ENCODE assay signal across 10 cellular contexts in genomic region chr7:3955751-3956696, GRCh38.
DNase-seq lines count a peak whose midpoint lies in the region; ATAC-seq and TF ChIP-seq lines count a peak whose summit lies in the region.
"Had no signal": no experiment of that assay in that cellular context is flagged by ENCODE, and none has a peak within 500 bp of the region (broad histone marks: within the 10 kb centered on the region; RNA-seq: fewer than 3 reads in every experiment).

No MANE protein-coding gene starts in this region.

- intact Hi-C loops in left cardiac atrium (cut with DNase I) = no loop called here

- H3K27ac Mint-ChIP-seq in activated T-cell treated with anti-CD3 and anti-CD28 coated beads, Interleukin-2, amount 50 U/mL, for 72 hours = no peak overlapping the region
- H3K27ac Mint-ChIP-seq in brain (peak overlapping the region in 3 of 5 experiments; percentile 66 to 82 (median 73)), chondrocyte (ENCODE audit: unreplicated experiment) (no peak overlapping the region)
- H3K27ac Mint-ChIP-seq in stimulated activated naive CD8-positive, alpha-beta T cell treated with anti-CD3 and anti-CD28 coated beads, Interleukin-15, Interleukin-2, amounts not matched to agents 100 ng/mL and 50 ng/mL, for 24 hours = peak overlapping the region; percentile 52
- H3K27ac Mint-ChIP-seq: T-helper 1 cell treated with Interleukin-12 subunit alpha and Interleukin-12 subunit beta and Interleukin-4 antibody, amounts not matched to agents 30 μg/mL and 1 μg/mL, for 36 hours had no signal

- peaks cover 12% of the 10 kb centered on the region for H3K4me1 Mint-ChIP-seq in activated T-cell treated with anti-CD3 and anti-CD28 coated beads, Interleukin-2, amount 50 U/mL, for 72 hours (ENCODE audit: low read depth)
- peaks cover 37% of the 10 kb centered on the region for H3K4me1 Mint-ChIP-seq in brain
- peaks cover 5% of the 10 kb centered on the region for H3K4me1 Mint-ChIP-seq in stimulated activated naive CD8-positive, alpha-beta T cell treated with anti-CD3 and anti-CD28 coated beads, Interleukin-15, Interleukin-2, amounts not matched to agents 100 ng/mL and 50 ng/mL, for 24 hours (ENCODE audit: low read depth)
- peaks cover 10% of the 10 kb centered on the region for H3K4me1 Mint-ChIP-seq in chondrocyte (ENCODE audit: low read depth)

- H3K4me3 Mint-ChIP-seq in activated T-cell treated with anti-CD3 and anti-CD28 coated beads, Interleukin-2, amount 50 U/mL, for 72 hours = no peak overlapping the region
- no peak overlapping the region for H3K4me3 Mint-ChIP-seq in brain
- H3K4me3 Mint-ChIP-seq in stimulated activated naive CD8-positive, alpha-beta T cell treated with anti-CD3 and anti-CD28 coated beads, Interleukin-15, Interleukin-2, amounts not matched to agents 100 ng/mL and 50 ng/mL, for 24 hours = no peak overlapping the region
- no peak overlapping the region for H3K4me3 Mint-ChIP-seq in chondrocyte (ENCODE audit: unreplicated experiment)
- H3K4me3 Mint-ChIP-seq: T-helper 1 cell treated with Interleukin-12 subunit alpha and Interleukin-12 subunit beta and Interleukin-4 antibody, amounts not matched to agents 30 μg/mL and 1 μg/mL, for 36 hours had no signal

- ATAC-seq in activated T-cell treated with anti-CD3 and anti-CD28 coated beads, Interleukin-2, amount 50 U/mL, for 72 hours (replicated peaks in 1 of 2) = peak; percentile 88 to 93
- peak; percentile 72 for ATAC-seq in HG03439 (IDR thresholded peaks at IDR 0.05; ENCODE audit: unreplicated experiment)
- no peak for ATAC-seq in left cardiac atrium

- H3K9me3 Mint-ChIP-seq in activated T-cell treated with anti-CD3 and anti-CD28 coated beads, Interleukin-2, amount 50 U/mL, for 72 hours = no peaks in the 10 kb centered on the region
- peaks cover 0 to 5% (median 3%) of the 10 kb centered on the region in 5 experiments for H3K9me3 Mint-ChIP-seq in brain
- H3K9me3 Mint-ChIP-seq in stimulated activated naive CD8-positive, alpha-beta T cell treated with anti-CD3 and anti-CD28 coated beads, Interleukin-15, Interleukin-2, amounts not matched to agents 100 ng/mL and 50 ng/mL, for 24 hours = no peaks in the 10 kb centered on the region
- peaks cover under 1% of the 10 kb centered on the region for H3K9me3 Mint-ChIP-seq in chondrocyte (ENCODE audit: low read depth)
- H3K9me3 Mint-ChIP-seq: T-helper 1 cell treated with Interleukin-12 subunit alpha and Interleukin-12 subunit beta and Interleukin-4 antibody, amounts not matched to agents 30 μg/mL and 1 μg/mL, for 36 hours had no signal

- H3K36me3 Mint-ChIP-seq in activated T-cell treated with anti-CD3 and anti-CD28 coated beads, Interleukin-2, amount 50 U/mL, for 72 hours (ENCODE audit: insufficient read depth in 2 of 2) = no peaks in the 10 kb centered on the region
- H3K36me3 Mint-ChIP-seq in brain (peaks cover 12% of the 10 kb centered on the region), chondrocyte (ENCODE audit: low read depth) (peaks cover 3% of the 10 kb centered on the region)
- no peaks in the 10 kb centered on the region for H3K36me3 Mint-ChIP-seq in stimulated activated naive CD8-positive, alpha-beta T cell treated with anti-CD3 and anti-CD28 coated beads, Interleukin-15, Interleukin-2, amounts not matched to agents 100 ng/mL and 50 ng/mL, for 24 hours (ENCODE audit: low read depth)

- TF ChIP-seq CTCF in brain (conservative IDR thresholded peaks at IDR 0.05) = no peak
- no peak for TF ChIP-seq CTCF in chondrocyte (IDR thresholded peaks at IDR 0.05)

- DNase-seq in activated T-cell treated with anti-CD3 and anti-CD28 coated beads, Interleukin-2, amount 50 U/mL, for 72 hours = peak; percentile 6 to 17
- DNase-seq in activated T-cell treated with anti-CD3 and anti-CD28 coated beads, Interleukin-2, amount 50 U/mL, for 1 hour = no peak
- DNase-seq in chondrocyte (ENCODE audit: low spot score) = no peak
- no peak for DNase-seq in left cardiac atrium
- DNase-seq in NCI-H146 treated with DMSO at 0.1 percent for 48 hours (lab: John Stamatoyannopoulos, UW; ENCODE audit: unreplicated experiment) = no peak
- DNase-seq: lower lobe of right lung had no signal

- H3K27me3 Mint-ChIP-seq in activated T-cell treated with anti-CD3 and anti-CD28 coated beads, Interleukin-2, amount 50 U/mL, for 72 hours (ENCODE audit: low read depth) = no peaks in the 10 kb centered on the region
- no peaks in the 10 kb centered on the region for H3K27me3 Mint-ChIP-seq in brain
- H3K27me3 Mint-ChIP-seq in stimulated activated naive CD8-positive, alpha-beta T cell treated with anti-CD3 and anti-CD28 coated beads, Interleukin-15, Interleukin-2, amounts not matched to agents 100 ng/mL and 50 ng/mL, for 24 hours = no peaks in the 10 kb centered on the region
- no peaks in the 10 kb centered on the region for H3K27me3 Mint-ChIP-seq in chondrocyte (ENCODE audit: low read depth)

Comparison
In these comparisons a context has a peak if more than half of its experiments do, and no peak if none do; other contexts are left out.
1. DNase-seq: peak in activated T-cell treated with anti-CD3 and anti-CD28 coated beads, Interleukin-2, amount 50 U/mL, for 72 hours (2 of 2); none in activated T-cell treated with anti-CD3 and anti-CD28 coated beads, Interleukin-2, amount 50 U/mL, for 1 hour (single experiment), chondrocyte (single experiment), left cardiac atrium (single experiment) and NCI-H146 treated with DMSO at 0.1 percent for 48 hours (single experiment).
2. ATAC-seq: peak in activated T-cell treated with anti-CD3 and anti-CD28 coated beads, Interleukin-2, amount 50 U/mL, for 72 hours (2 of 2) and HG03439 (single experiment); none in left cardiac atrium (0 of 2).
3. H3K27ac Mint-ChIP-seq: peak in brain (3 of 5) and stimulated activated naive CD8-positive, alpha-beta T cell treated with anti-CD3 and anti-CD28 coated beads, Interleukin-15, Interleukin-2, amounts not matched to agents 100 ng/mL and 50 ng/mL, for 24 hours (single experiment); none in activated T-cell treated with anti-CD3 and anti-CD28 coated beads, Interleukin-2, amount 50 U/mL, for 72 hours (single experiment) and chondrocyte (single experiment).